Comparison of ENCODE assay signal across 19 cellular contexts in the genomic region with DNA sequence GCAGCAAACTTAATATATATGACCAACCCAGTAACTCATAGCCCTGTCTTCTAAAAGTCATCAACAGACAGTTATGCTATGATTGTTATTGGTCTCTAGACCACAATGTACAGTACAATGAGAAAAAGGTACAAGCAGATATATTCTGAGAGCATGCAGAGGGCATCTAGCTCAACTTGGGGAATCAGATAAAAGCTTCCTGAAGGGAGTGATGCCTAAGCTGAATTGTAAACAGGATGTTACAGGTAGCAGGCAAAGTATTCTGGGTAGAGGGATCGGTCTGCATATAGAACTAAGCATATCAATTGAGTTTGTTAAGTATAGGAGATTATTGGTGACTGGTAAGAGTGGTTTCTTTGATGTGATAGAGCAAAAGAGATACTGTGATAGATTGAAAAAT. TPM values are rescaled to one million over a fixed set of nuclear protein-coding genes. Genes with fewer than 3 reads are reported as not detected.
DNase-seq lines count a peak whose midpoint lies in the region; ATAC-seq lines count a peak whose summit lies in the region.
"Had no signal": no experiment of that assay in that cellular context is flagged by ENCODE, and none has a peak within 500 bp of the region (broad histone marks: within the 10 kb centered on the region; RNA-seq: fewer than 3 reads in every experiment).

No MANE protein-coding gene starts in this region.

- H3K27ac Mint-ChIP-seq in activated CD4-positive, alpha-beta T cell treated with anti-CD3 and anti-CD28 coated beads, Interleukin-2, amount 10 ng/mL, durations not matched to agents 24 days and 14 days, result peak overlapping the region; percentile 36
- peak overlapping the region; percentile 3 for H3K27ac Mint-ChIP-seq in activated naive CD4-positive, alpha-beta T cell treated with anti-CD3 and anti-CD28 coated beads, Interleukin-2, amount 50 U/mL, for 24 hours
- H3K27ac Mint-ChIP-seq in activated naive CD4-positive, alpha-beta T cell treated with anti-CD3 and anti-CD28 coated beads for 36 hours, result no peak overlapping the region
- peak overlapping the region; percentile 74 for H3K27ac Mint-ChIP-seq in T-helper 17 cell
- H3K27ac Mint-ChIP-seq in naive thymus-derived CD8-positive, alpha-beta T cell, result peak overlapping the region in 6 of 10 donors; percentile 4 to 48 (median 20)

- no peaks in the 10 kb centered on the region for H3K27me3 Mint-ChIP-seq in activated CD4-positive, alpha-beta T cell treated with anti-CD3 and anti-CD28 coated beads, Interleukin-2, amount 10 ng/mL, durations not matched to agents 24 days and 14 days
- no peaks in the 10 kb centered on the region for H3K27me3 Mint-ChIP-seq in activated naive CD4-positive, alpha-beta T cell treated with anti-CD3 and anti-CD28 coated beads, Interleukin-2, amount 50 U/mL, for 24 hours
- H3K27me3 Mint-ChIP-seq in activated naive CD4-positive, alpha-beta T cell treated with anti-CD3 and anti-CD28 coated beads for 36 hours (ENCODE audit: low read depth), result no peaks in the 10 kb centered on the region
- H3K27me3 Mint-ChIP-seq in T-helper 17 cell, result no peaks in the 10 kb centered on the region
- H3K27me3 Mint-ChIP-seq in naive thymus-derived CD8-positive, alpha-beta T cell, result no peaks in the 10 kb centered on the region

- POLR2A ChIA-PET in naive thymus-derived CD8-positive, alpha-beta T cell (lab: Charles Lee), result no interaction called here

- no peak overlapping the region for H3K4me3 Mint-ChIP-seq in activated CD4-positive, alpha-beta T cell treated with anti-CD3 and anti-CD28 coated beads, Interleukin-2, amount 10 ng/mL, durations not matched to agents 24 days and 14 days
- H3K4me3 Mint-ChIP-seq in activated naive CD4-positive, alpha-beta T cell treated with anti-CD3 and anti-CD28 coated beads, Interleukin-2, amount 50 U/mL, for 24 hours, result no peak overlapping the region
- no peak overlapping the region for H3K4me3 Mint-ChIP-seq in activated naive CD4-positive, alpha-beta T cell treated with anti-CD3 and anti-CD28 coated beads for 36 hours
- no peak overlapping the region for H3K4me3 Mint-ChIP-seq in T-helper 17 cell
- H3K4me3 Mint-ChIP-seq in naive thymus-derived CD8-positive, alpha-beta T cell, result no peak overlapping the region

- H3K9me3 Mint-ChIP-seq in activated CD4-positive, alpha-beta T cell treated with anti-CD3 and anti-CD28 coated beads, Interleukin-2, amount 10 ng/mL, durations not matched to agents 24 days and 14 days, result peaks cover 10% of the 10 kb centered on the region
- no peaks in the 10 kb centered on the region for H3K9me3 Mint-ChIP-seq in activated naive CD4-positive, alpha-beta T cell treated with anti-CD3 and anti-CD28 coated beads, Interleukin-2, amount 50 U/mL, for 24 hours
- no peaks in the 10 kb centered on the region for H3K9me3 Mint-ChIP-seq in activated naive CD4-positive, alpha-beta T cell treated with anti-CD3 and anti-CD28 coated beads for 36 hours
- H3K9me3 Mint-ChIP-seq in naive thymus-derived CD8-positive, alpha-beta T cell, result peaks cover 0 to 3% (median 0%) of the 10 kb centered on the region in 9 donors

- H3K9me3 ChIP-seq in T-helper 17 cell (ENCODE audit: control insufficient read depth, low read length, poor library complexity, severe bottlenecking), result no peaks in the 10 kb centered on the region

- DNase-seq in activated CD4-positive, alpha-beta T cell treated with anti-CD3 and anti-CD28 coated beads, Interleukin-2, amount 10 ng/mL, durations not matched to agents 24 days and 14 days, result no peak
- DNase-seq in activated CD4-positive, alpha-beta T cell treated with anti-CD3 and anti-CD28 coated beads for 48 hours, result no peak
- DNase-seq in activated naive CD4-positive, alpha-beta T cell treated with anti-CD3 and anti-CD28 coated beads for 36 hours, result no peak
- no peak for DNase-seq in T-helper 17 cell
- DNase-seq in naive thymus-derived CD8-positive, alpha-beta T cell, result no peak
- DNase-seq in D341Med (ENCODE audit: low spot score), result no peak
- DNase-seq in LoVo (ENCODE audit: low spot score), result no peak
- DNase-seq: 8988T, DMS79, IMR-90, NCI-H1694, NCI-H2081, NCI-H2171, NCI-H345, NCI-H524 treated with DMSO at 0.1 percent for 48 hours, NCI-H82, SIG-M5 had no signal

- no peak for ATAC-seq in T-helper 17 cell
- no peak for ATAC-seq in naive thymus-derived CD8-positive, alpha-beta T cell
- ATAC-seq: Panc1 had no signal

- intact Hi-C loops in activated CD4-positive, alpha-beta T cell treated with anti-CD3 and anti-CD28 coated beads, Interleukin-2, amount 10 ng/mL, durations not matched to agents 24 days and 14 days (cut with micrococcal nuclease), result no loop called here
- intact Hi-C loops in activated naive CD4-positive, alpha-beta T cell treated with anti-CD3 and anti-CD28 coated beads for 36 hours (cut with micrococcal nuclease), result no loop called here

- CTCF ChIA-PET in activated naive CD4-positive, alpha-beta T cell treated with anti-CD3 and anti-CD28 coated beads for 36 hours (lab: Charles Lee), result no interaction called here

- peaks cover 11% of the 10 kb centered on the region for H3K4me1 Mint-ChIP-seq in activated CD4-positive, alpha-beta T cell treated with anti-CD3 and anti-CD28 coated beads, Interleukin-2, amount 10 ng/mL, durations not matched to agents 24 days and 14 days
- peaks cover 19% of the 10 kb centered on the region for H3K4me1 Mint-ChIP-seq in activated naive CD4-positive, alpha-beta T cell treated with anti-CD3 and anti-CD28 coated beads, Interleukin-2, amount 50 U/mL, for 24 hours
- peaks cover 11% of the 10 kb centered on the region for H3K4me1 Mint-ChIP-seq in activated naive CD4-positive, alpha-beta T cell treated with anti-CD3 and anti-CD28 coated beads for 36 hours (ENCODE audit: low read depth)
- H3K4me1 Mint-ChIP-seq in T-helper 17 cell, result peaks cover 26% of the 10 kb centered on the region
- H3K4me1 Mint-ChIP-seq in naive thymus-derived CD8-positive, alpha-beta T cell, result peaks cover 9 to 22% (median 17%) of the 10 kb centered on the region in 4 donors

- peaks cover 77% of the 10 kb centered on the region for H3K36me3 Mint-ChIP-seq in activated CD4-positive, alpha-beta T cell treated with anti-CD3 and anti-CD28 coated beads, Interleukin-2, amount 10 ng/mL, durations not matched to agents 24 days and 14 days (ENCODE audit: low read depth)
- peaks cover 34% of the 10 kb centered on the region for H3K36me3 Mint-ChIP-seq in activated naive CD4-positive, alpha-beta T cell treated with anti-CD3 and anti-CD28 coated beads, Interleukin-2, amount 50 U/mL, for 24 hours
- peaks cover 66% of the 10 kb centered on the region for H3K36me3 Mint-ChIP-seq in activated naive CD4-positive, alpha-beta T cell treated with anti-CD3 and anti-CD28 coated beads for 36 hours (ENCODE audit: low read depth)
- peaks cover 24% of the 10 kb centered on the region for H3K36me3 Mint-ChIP-seq in T-helper 17 cell (ENCODE audit: low read depth)
- H3K36me3 Mint-ChIP-seq in naive thymus-derived CD8-positive, alpha-beta T cell, result peaks cover 13 to 87% (median 54%) of the 10 kb centered on the region in 3 donors

RNA-seq across cellular contexts. Expression of gene ME2, which starts 30.3 kb away (rescaled TPM):
- total RNA-seq in activated CD4-positive, alpha-beta T cell treated with anti-CD3 and anti-CD28 coated beads, Interleukin-2, amount 10 ng/mL, durations not matched to agents 24 days and 14 days, result 141 and 143 TPM in 2 replicates
- total RNA-seq in activated naive CD4-positive, alpha-beta T cell treated with anti-CD3 and anti-CD28 coated beads for 36 hours, result 100 to 1,000 TPM; 137 to 146 TPM
- total RNA-seq in T-helper 17 cell, result 10 to 100 TPM; 26.7 to 34.2 TPM
- 10 to 100 TPM; 38.1 to 44.5 TPM for total RNA-seq in naive thymus-derived CD8-positive, alpha-beta T cell
- polyA plus RNA-seq in naive thymus-derived CD8-positive, alpha-beta T cell, result 10 to 100 TPM; 39.0 to 52.3 (median 42.0) TPM

RNA-seq across cellular contexts. Expression of gene ELAC1, which starts 58.6 kb away (rescaled TPM):
- 6.8 and 7.0 TPM in 2 replicates for total RNA-seq in activated CD4-positive, alpha-beta T cell treated with anti-CD3 and anti-CD28 coated beads, Interleukin-2, amount 10 ng/mL, durations not matched to agents 24 days and 14 days
- total RNA-seq in activated naive CD4-positive, alpha-beta T cell treated with anti-CD3 and anti-CD28 coated beads for 36 hours, result 1 to 10 TPM; 2.7 to 4.0 TPM
- 1 to 10 TPM; 4.4 to 5.6 TPM for total RNA-seq in T-helper 17 cell
- 10 to 100 TPM; 14.3 to 17.9 TPM for total RNA-seq in naive thymus-derived CD8-positive, alpha-beta T cell
- 10 to 100 TPM; 12.6 to 19.9 (median 15.0) TPM for polyA plus RNA-seq in naive thymus-derived CD8-positive, alpha-beta T cell
